ENCODE assay signal across 33 cellular contexts in the genomic region with DNA sequence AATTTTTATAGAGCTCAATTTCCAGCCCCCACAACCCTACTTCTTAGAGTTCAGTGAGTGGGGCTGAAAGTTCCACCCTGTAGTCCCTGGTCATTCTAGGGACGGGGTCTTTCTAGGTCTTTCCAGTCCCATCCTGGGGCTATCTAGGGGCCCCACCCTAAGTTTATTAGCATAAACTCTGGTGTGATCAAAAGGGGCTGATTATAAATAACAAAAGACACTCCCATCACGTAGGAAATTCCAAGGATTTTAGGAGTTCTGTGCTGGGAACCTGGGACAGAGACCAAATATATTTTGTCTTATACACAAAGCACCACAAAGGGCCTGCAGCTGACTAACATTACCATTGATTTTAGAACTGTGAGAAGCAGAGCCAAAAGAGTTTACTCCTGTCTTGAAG.
"Had no signal": no experiment of that assay in that cellular context is flagged by ENCODE, and none has a peak within 500 bp of the region (broad histone marks: within the 10 kb centered on the region; RNA-seq: fewer than 3 reads in every experiment).

No MANE protein-coding gene starts in this region.

- DNase-seq: activated CD4-positive, alpha-beta memory T cell treated with anti-CD3 and anti-CD28 coated beads for 36 hours; activated CD4-positive, alpha-beta T cell treated with anti-CD3 and anti-CD28 coated beads for 36 hours; activated CD4-positive, alpha-beta T cell treated with anti-CD3 and anti-CD28 coated beads, Interleukin-2, amount 10 ng/mL, durations not matched to agents 7 days and 5 days; activated CD8-positive, alpha-beta memory T cell treated with anti-CD3 and anti-CD28 coated beads, Interleukin-2, amount 50 U/mL, for 4 hours; activated effector memory CD4-positive, alpha-beta T cell treated with Interleukin-2 at 50 U/mL for 16 hours; activated naive CD4-positive, alpha-beta T cell treated with anti-CD3 and anti-CD28 coated beads, Interleukin-2, amount 10 ng/mL, durations not matched to agents 7 days and 5 days; activated naive CD8-positive, alpha-beta T cell treated with anti-CD3 and anti-CD28 coated beads, Interleukin-2, amount 50 U/mL, for 24 hours; activated T-cell treated with anti-CD3 and anti-CD28 coated beads for 4 hours; activated T-cell treated with anti-CD3 and anti-CD28 coated beads, Interleukin-2, amount 50 U/mL, for 48 hours; anterior cingulate cortex; brain microvascular endothelial cell; central memory CD4-positive, alpha-beta T cell; MG63; NCI-H1048; NCI-H1105 treated with DMSO at 0.1 percent for 48 hours; NCI-H1436; NCI-H1694; NCI-H2029; NCI-H2171; NCI-H510A; NCI-H526; NCI-H748 treated with DMSO at 0.1 percent for 48 hours; NK-92 treated with Interleukin-12 subunit alpha and Interleukin-12 subunit beta, amount 100 ng/mL, for 24 hours; PC-3; Peyer's patch; RPMI8226; SHP77 treated with DMSO at 0.1 percent for 48 hours; SK-N-SH had no signal

- H3K27ac ChIP-seq: brain microvascular endothelial cell, Peyer's patch, SJSA1 had no signal

- H3K9me3 ChIP-seq: MG63, Peyer's patch, SJSA1, SK-N-SH had no signal

- ATAC-seq: activated CD4-positive, alpha-beta T cell treated with anti-CD3 and anti-CD28 coated beads for 36 hours; activated CD4-positive, CD25-positive, alpha-beta regulatory T cell treated with anti-CD3 and anti-CD28 coated beads, Interleukin-2, amount 50 U/mL, for 24 hours; activated naive CD8-positive, alpha-beta T cell treated with anti-CD3 and anti-CD28 coated beads, Interleukin-2, amount 50 U/mL, for 24 hours; PC-3 had no signal

- H3K4me3 Mint-ChIP-seq: activated CD4-positive, alpha-beta memory T cell treated with anti-CD3 and anti-CD28 coated beads for 36 hours; activated CD4-positive, alpha-beta T cell treated with anti-CD3 and anti-CD28 coated beads for 36 hours; activated CD4-positive, alpha-beta T cell treated with anti-CD3 and anti-CD28 coated beads, Interleukin-2, amount 10 ng/mL, durations not matched to agents 7 days and 5 days; activated naive CD4-positive, alpha-beta T cell treated with anti-CD3 and anti-CD28 coated beads, Interleukin-2, amount 10 ng/mL, durations not matched to agents 7 days and 5 days; activated naive CD8-positive, alpha-beta T cell; activated naive CD8-positive, alpha-beta T cell treated with anti-CD3 and anti-CD28 coated beads, Interleukin-2, amount 50 U/mL, for 24 hours; T-helper 1 cell treated with Interleukin-12 subunit alpha and Interleukin-12 subunit beta and Interleukin-4 antibody, amounts not matched to agents 30 μg/mL and 1 μg/mL, for 36 hours; T-helper 2 cell treated with Interferon-gamma antibody and Interleukin-4, amounts not matched to agents 5 μg/mL and 100 μg/mL, for 36 hours had no signal

- H3K9ac ChIP-seq: SK-N-SH had no signal

- H3K27me3 Mint-ChIP-seq: activated CD4-positive, alpha-beta memory T cell treated with anti-CD3 and anti-CD28 coated beads for 36 hours; activated CD4-positive, alpha-beta T cell treated with anti-CD3 and anti-CD28 coated beads for 36 hours; activated CD4-positive, alpha-beta T cell treated with anti-CD3 and anti-CD28 coated beads, Interleukin-2, amount 10 ng/mL, durations not matched to agents 7 days and 5 days; activated naive CD4-positive, alpha-beta T cell treated with anti-CD3 and anti-CD28 coated beads, Interleukin-2, amount 10 ng/mL, durations not matched to agents 7 days and 5 days; activated naive CD8-positive, alpha-beta T cell; activated naive CD8-positive, alpha-beta T cell treated with anti-CD3 and anti-CD28 coated beads, Interleukin-2, amount 50 U/mL, for 24 hours had no signal

- H3K9me3 Mint-ChIP-seq: activated CD4-positive, alpha-beta memory T cell treated with anti-CD3 and anti-CD28 coated beads for 36 hours; activated CD4-positive, alpha-beta T cell treated with anti-CD3 and anti-CD28 coated beads, Interleukin-2, amount 10 ng/mL, durations not matched to agents 7 days and 5 days; activated naive CD4-positive, alpha-beta T cell treated with anti-CD3 and anti-CD28 coated beads, Interleukin-2, amount 10 ng/mL, durations not matched to agents 7 days and 5 days; activated naive CD8-positive, alpha-beta T cell treated with anti-CD3 and anti-CD28 coated beads, Interleukin-2, amount 50 U/mL, for 24 hours; T-helper 1 cell treated with Interleukin-12 subunit alpha and Interleukin-12 subunit beta and Interleukin-4 antibody, amounts not matched to agents 30 μg/mL and 1 μg/mL, for 36 hours; T-helper 2 cell treated with Interferon-gamma antibody and Interleukin-4, amounts not matched to agents 5 μg/mL and 100 μg/mL, for 36 hours had no signal

- H3K4me1 ChIP-seq: Peyer's patch had no signal

- H3K36me3 ChIP-seq: brain microvascular endothelial cell, MG63 had no signal

- H3K27ac Mint-ChIP-seq: activated CD4-positive, alpha-beta memory T cell treated with anti-CD3 and anti-CD28 coated beads for 36 hours; activated CD4-positive, alpha-beta T cell treated with anti-CD3 and anti-CD28 coated beads for 36 hours; activated CD4-positive, alpha-beta T cell treated with anti-CD3 and anti-CD28 coated beads, Interleukin-2, amount 10 ng/mL, durations not matched to agents 7 days and 5 days; activated naive CD4-positive, alpha-beta T cell treated with anti-CD3 and anti-CD28 coated beads, Interleukin-2, amount 10 ng/mL, durations not matched to agents 7 days and 5 days; activated naive CD8-positive, alpha-beta T cell; activated naive CD8-positive, alpha-beta T cell treated with anti-CD3 and anti-CD28 coated beads, Interleukin-2, amount 50 U/mL, for 24 hours; T-helper 1 cell treated with Interleukin-12 subunit alpha and Interleukin-12 subunit beta and Interleukin-4 antibody, amounts not matched to agents 30 μg/mL and 1 μg/mL, for 36 hours; T-helper 2 cell treated with Interferon-gamma antibody and Interleukin-4, amounts not matched to agents 5 μg/mL and 100 μg/mL, for 36 hours had no signal

- H3K4me3 ChIP-seq: MG63, Peyer's patch, SJSA1 had no signal

- H3K27me3 ChIP-seq: brain microvascular endothelial cell, MG63, Peyer's patch, SJSA1 had no signal

- H3K4me2 ChIP-seq: SK-N-SH had no signal

- H3K9me2 ChIP-seq: SK-N-SH had no signal
